ENCODE assay signal across 8 cellular contexts in genomic region chr2:216081012-216081411, GRCh38. TPM values are rescaled to one million over a fixed set of nuclear protein-coding genes. Genes with fewer than 3 reads are reported as not detected.
DNase-seq lines count a peak whose midpoint lies in the region; ATAC-seq and TF ChIP-seq lines count a peak whose summit lies in the region.

No MANE protein-coding gene starts in this region.

- no peaks in the 10 kb centered on the region for H3K9me3 ChIP-seq in breast epithelium
- no peaks in the 10 kb centered on the region for H3K9me3 ChIP-seq in muscle layer of colon (ENCODE audit: low read length)

- peak overlapping the region; percentile 49 for H3K9ac ChIP-seq in muscle layer of colon (ENCODE audit: low read length)

- H3K36me3 ChIP-seq in breast epithelium (no peaks in the 10 kb centered on the region), muscle layer of colon (ENCODE audit: insufficient read depth, low read length) (no peaks in the 10 kb centered on the region)

- TF ChIP-seq CTCF in AG10803 (conservative IDR thresholded peaks at IDR 0.05; ENCODE audit: low read length): no peak
- TF ChIP-seq CTCF in breast epithelium (IDR thresholded peaks at IDR 0.05): no peak

- H3K4me3 ChIP-seq in AG10803 (ENCODE audit: low read length) (peak overlapping the region; percentile 85), breast epithelium (peak overlapping the region; percentile 55 to 73 (median 67)), muscle layer of colon (ENCODE audit: low read depth in 1 of 2, low read length in 2 of 2) (peak overlapping the region; percentile 62 to 84)

- H3K27ac ChIP-seq in breast epithelium: no peak overlapping the region
- H3K27ac ChIP-seq in muscle layer of colon (ENCODE audit: low read depth, low read length): peak overlapping the region; percentile 19

- H3K4me1 ChIP-seq in breast epithelium: no peaks in the 10 kb centered on the region
- no peaks in the 10 kb centered on the region for H3K4me1 ChIP-seq in muscle layer of colon (ENCODE audit: insufficient read depth, low read length)

- no peak for TF ChIP-seq POLR2A in breast epithelium (IDR thresholded peaks at IDR 0.05)

- peak; percentile 11 for ATAC-seq in HG03520 (IDR thresholded peaks at IDR 0.05; ENCODE audit: unreplicated experiment)
- ATAC-seq in HG03025 (IDR thresholded peaks at IDR 0.05; ENCODE audit: low FRiP score, unreplicated experiment): no peak

- intact Hi-C loops in breast epithelium (cut with DNase I; ENCODE audit: low total_unique reads): no loop called here

- DNase-seq in AG10803 (ENCODE audit: low read depth): no peak
- no peak for DNase-seq in breast epithelium (ENCODE audit: low spot score in 2 of 2)
- DNase-seq in OCI-M2 (lab: John Stamatoyannopoulos, UW; ENCODE audit: unreplicated experiment): no peak
- no peak for DNase-seq in GOT3 (lab: John Stamatoyannopoulos, UW)
- no peak for DNase-seq in NCI-H1048 (lab: John Stamatoyannopoulos, UW)

- H3K27me3 ChIP-seq in breast epithelium (no peaks in the 10 kb centered on the region), muscle layer of colon (ENCODE audit: control insufficient read depth in 1 of 2, insufficient read depth in 2 of 2, low read length in 2 of 2) (no peaks in the 10 kb centered on the region)

RNA-seq across cellular contexts. Expression of gene PECR, which starts 0.6 kb away (rescaled TPM):
- total RNA-seq in breast epithelium: 10 to 100 TPM in 2 of 3 donors, 1 to 10 TPM in 1; 6.3 to 62.7 (median 10.2) TPM

RNA-seq across cellular contexts. Expression of gene TMEM169, which starts 0.7 kb away (rescaled TPM):
- 1 to 10 TPM in 1 of 3 donors, under 1 TPM in 1, not detected in 1; 0.29 to 1.3 TPM for total RNA-seq in breast epithelium

RNA-seq across cellular contexts. Expression of gene XRCC5, which starts 28.1 kb away (rescaled TPM):
- total RNA-seq in breast epithelium: 100 to 1,000 TPM; 134 to 227 (median 188) TPM
